ENCODE assay signal across 19 cellular contexts in genomic region chr2:117714761-117715160, GRCh38.
"Had no signal": no experiment of that assay in that cellular context is flagged by ENCODE, and none has a peak within 500 bp of the region (broad histone marks: within the 10 kb centered on the region; RNA-seq: fewer than 3 reads in every experiment).

No MANE protein-coding gene starts in this region.

- H3K4me2 ChIP-seq: SK-N-SH had no signal

- H3K9me3 ChIP-seq: MG63, SJSA1, SK-N-SH had no signal

- H3K9ac ChIP-seq: SK-N-SH had no signal

- H3K9me2 ChIP-seq: SK-N-SH had no signal

- H3K27ac ChIP-seq: HL-60, SJSA1 had no signal

- H3K36me3 ChIP-seq: MG63, SJSA1 had no signal

- DNase-seq: KBM-7, MG63, NCI-H1092 treated with DMSO at 0.1 percent for 48 hours, NCI-H1436 treated with DMSO at 0.1 percent for 48 hours, NCI-H187 treated with DMSO at 0.1 percent for 48 hours, NCI-H2029 treated with DMSO at 0.1 percent for 48 hours, NCI-H2171, NCI-H226, NCI-H446, NCI-H510A, NCI-H748 treated with DMSO at 0.1 percent for 48 hours, Right ventricle myocardium superior, RPMI8226, SIG-M5, SW 1271, T-helper 1 cell had no signal

- H3K4me3 ChIP-seq: MG63, SJSA1 had no signal

- H3K27me3 ChIP-seq: MG63, SJSA1 had no signal

- H3K4me1 ChIP-seq: SJSA1 had no signal
